Comparison of ENCODE assay signal across 9 cellular contexts in genomic region chr14:100222219-100223093, GRCh38. TPM values are rescaled to one million over a fixed set of nuclear protein-coding genes. Genes with fewer than 3 reads are reported as not detected.
DNase-seq lines count a peak whose midpoint lies in the region; ATAC-seq and TF ChIP-seq lines count a peak whose summit lies in the region.
"Had no signal": no experiment of that assay in that cellular context is flagged by ENCODE, and none has a peak within 500 bp of the region (broad histone marks: within the 10 kb centered on the region; RNA-seq: fewer than 3 reads in every experiment).

No MANE protein-coding gene starts in this region.

- peaks cover 0 to 3% (median 0%) of the 10 kb centered on the region in 5 donors for H3K36me3 Mint-ChIP-seq in naive thymus-derived CD4-positive, alpha-beta T cell
- H3K36me3 Mint-ChIP-seq: activated naive CD4-positive, alpha-beta T cell treated with anti-CD3 and anti-CD28 coated beads, Interleukin-2, amount 50 U/mL, for 24 hours had no signal

- CTCF ChIA-PET in naive thymus-derived CD4-positive, alpha-beta T cell (lab: Charles Lee) = interaction anchor here (0.5 to 5.3 kb wide), 13 partner anchors 8 to 241 kb away, joined by 3 to 65 read pairs (median 4); no protein-coding TSS in a partner anchor

- ATAC-seq in naive thymus-derived CD4-positive, alpha-beta T cell = no peak
- ATAC-seq in GM18909 (IDR thresholded peaks at IDR 0.05; ENCODE audit: poor library complexity, unreplicated experiment) (no peak), HG03439 (IDR thresholded peaks at IDR 0.05; ENCODE audit: unreplicated experiment) (no peak)

- TF ChIP-seq CTCF in DOHH2 (IDR thresholded peaks at IDR 0.05; ENCODE audit: low read depth, low read length, poor library complexity, severe bottlenecking) (no peak), HFF-Myc (IDR thresholded peaks at IDR 0.05; ENCODE audit: low read depth, low read length, missing control alignments) (no peak), astrocyte of the spinal cord (IDR thresholded peaks at IDR 0.05; ENCODE audit: low read depth, low read length) (no peak)

- peaks cover 9% of the 10 kb centered on the region; the same call in 1 of the 2 replicates for H3F3A ChIP-seq in DOHH2 (ENCODE audit: control insufficient read depth, insufficient read depth)

- intact Hi-C loops in naive thymus-derived CD4-positive, alpha-beta T cell (cut with micrococcal nuclease) = loop anchor here (1.0 to 10.0 kb wide), 3 partner anchors 8 to 618 kb away; partner anchors contain the start of genes CCDC85C (in 1 of the 2) and WDR25 (in 1 of the 2)

- no peak overlapping the region for H3K27ac ChIP-seq in DOHH2 (ENCODE audit: low read depth, low read length)
- peak overlapping the region; percentile 77 for H3K27ac ChIP-seq in naive thymus-derived CD4-positive, alpha-beta T cell (ENCODE audit: low read depth, low read length)

- POLR2A ChIA-PET in naive thymus-derived CD4-positive, alpha-beta T cell (lab: Charles Lee) = interaction anchor here (0.6 to 11.2 kb wide), 16 partner anchors 9 to 161 kb away, joined by 3 to 232 read pairs (median 6); partner anchors contain the start of genes EVL and YY1

- H3K4me1 ChIP-seq in DOHH2 (ENCODE audit: control insufficient read depth, low read length) = peaks cover 45% of the 10 kb centered on the region
- H3K4me1 ChIP-seq in naive thymus-derived CD4-positive, alpha-beta T cell (ENCODE audit: control insufficient read depth in 2 of 2, insufficient read depth in 2 of 2, low read length in 2 of 2) = peaks cover 31 to 36% of the 10 kb centered on the region in 2 donors

- no peaks in the 10 kb centered on the region for H3K27me3 Mint-ChIP-seq in naive thymus-derived CD4-positive, alpha-beta T cell
- H3K27me3 Mint-ChIP-seq: activated naive CD4-positive, alpha-beta T cell treated with anti-CD3 and anti-CD28 coated beads, Interleukin-2, amount 50 U/mL, for 24 hours had no signal

- no peak overlapping the region for H3K27ac Mint-ChIP-seq in naive thymus-derived CD4-positive, alpha-beta T cell
- H3K27ac Mint-ChIP-seq: activated naive CD4-positive, alpha-beta T cell treated with anti-CD3 and anti-CD28 coated beads, Interleukin-2, amount 50 U/mL, for 24 hours had no signal

- DNase-seq in HFF-Myc (ENCODE audit: extremely low read depth, low read depth) (no peak), astrocyte of the spinal cord (ENCODE audit: low read depth, low spot score) (no peak), C1 segment of cervical spinal cord (lab: John Stamatoyannopoulos, UW) (no peak), glomerular visceral epithelial cell (ENCODE audit: extremely low spot score) (no peak)
- no peak for DNase-seq in naive thymus-derived CD4-positive, alpha-beta T cell

- H3K36me3 ChIP-seq in DOHH2 (ENCODE audit: control insufficient read depth, low read length) = no peaks in the 10 kb centered on the region
- H3K36me3 ChIP-seq in naive thymus-derived CD4-positive, alpha-beta T cell (ENCODE audit: control insufficient read depth in 2 of 3, insufficient read depth in 3 of 3, low read length in 3 of 3) = no peaks in the 10 kb centered on the region

- no peaks in the 10 kb centered on the region for H3K9me3 Mint-ChIP-seq in naive thymus-derived CD4-positive, alpha-beta T cell
- H3K9me3 Mint-ChIP-seq: activated naive CD4-positive, alpha-beta T cell treated with anti-CD3 and anti-CD28 coated beads, Interleukin-2, amount 50 U/mL, for 24 hours had no signal

- in situ Hi-C loops in astrocyte of the spinal cord (cut with HindIII; ENCODE audit: low sequenced_read_pairs) = no loop called here

- H3K9me2 ChIP-seq in DOHH2 (replicated peaks; ENCODE audit: control insufficient read depth, low read length) = no peaks in the 10 kb centered on the region

- H3K9me3 ChIP-seq in DOHH2 (ENCODE audit: control insufficient read depth, insufficient read depth, low read length) = no peaks in the 10 kb centered on the region
- H3K9me3 ChIP-seq in naive thymus-derived CD4-positive, alpha-beta T cell (ENCODE audit: control insufficient read depth in 2 of 3, low read length in 3 of 3) = no peaks in the 10 kb centered on the region

- H3K4me2 ChIP-seq in DOHH2 (ENCODE audit: low read length) = peak overlapping the region; percentile 74

- no peaks in the 10 kb centered on the region for H3K27me3 ChIP-seq in DOHH2 (ENCODE audit: control insufficient read depth, low read length)
- no peaks in the 10 kb centered on the region for H3K27me3 ChIP-seq in naive thymus-derived CD4-positive, alpha-beta T cell (ENCODE audit: control insufficient read depth in 2 of 2, insufficient read depth in 2 of 2, low read length in 2 of 2)

- H3K4me1 Mint-ChIP-seq in naive thymus-derived CD4-positive, alpha-beta T cell = peaks cover 12 to 21% (median 15%) of the 10 kb centered on the region in 7 donors

- H4K20me1 ChIP-seq in DOHH2 (ENCODE audit: control insufficient read depth, insufficient read depth, low read depth, low read length) = peaks cover 3% of the 10 kb centered on the region; the same call in 1 of the 2 replicates

- peaks cover 60% of the 10 kb centered on the region for H3K79me2 ChIP-seq in DOHH2 (ENCODE audit: control insufficient read depth, low read length)

- H3K4me3 Mint-ChIP-seq in naive thymus-derived CD4-positive, alpha-beta T cell = no peak overlapping the region
- H3K4me3 Mint-ChIP-seq: activated naive CD4-positive, alpha-beta T cell treated with anti-CD3 and anti-CD28 coated beads, Interleukin-2, amount 50 U/mL, for 24 hours had no signal

- peak overlapping the region; percentile 65 for H3K4me3 ChIP-seq in DOHH2 (ENCODE audit: low read length)
- peak overlapping the region; percentile 42 for H3K4me3 ChIP-seq in HFF-Myc (replicated peaks; ENCODE audit: low read depth, low read length)
- H3K4me3 ChIP-seq in astrocyte of the spinal cord (ENCODE audit: low read depth, low read length) = peak overlapping the region; percentile 53
- peak overlapping the region; percentile 88 for H3K4me3 ChIP-seq in naive thymus-derived CD4-positive, alpha-beta T cell (ENCODE audit: low read length)

RNA-seq across cellular contexts. Expression of gene YY1, which starts 16.5 kb away (rescaled TPM):
- total RNA-seq in naive thymus-derived CD4-positive, alpha-beta T cell = 10 to 100 TPM; 65.8 to 99.7 (median 92.2) TPM
- 10 to 100 TPM; 15.2 to 18.0 TPM for polyA plus RNA-seq in naive thymus-derived CD4-positive, alpha-beta T cell
